In genomic region chr3:52278510-52279069, GRCh38 we compare ENCODE assay signal across 8 cellular contexts. TPM values are rescaled to one million over a fixed set of nuclear protein-coding genes. Genes with fewer than 3 reads are reported as not detected.
DNase-seq lines count a peak whose midpoint lies in the region; ATAC-seq lines count a peak whose summit lies in the region.

TSS of gene WDR82 (minus strand) at chr3:52278649. CDS start at chr3:52278361, 288 bp downstream.

- H3K4me1 ChIP-seq in right cardiac atrium (ENCODE audit: control insufficient read depth, insufficient read depth, low read length) (peaks cover 8% of the 10 kb centered on the region), aorta (ENCODE audit: control insufficient read depth in 1 of 2, insufficient read depth in 2 of 2, low read length in 2 of 2) (peaks cover 0 to 2% of the 10 kb centered on the region in 2 donors)

- H3K27me3 ChIP-seq in right cardiac atrium (ENCODE audit: control insufficient read depth, insufficient read depth) (no peaks in the 10 kb centered on the region), aorta (ENCODE audit: control insufficient read depth in 1 of 2, insufficient read depth in 2 of 2, low read length in 1 of 2) (peaks cover 0 to 1% of the 10 kb centered on the region in 2 donors)

- peaks cover 0 to 1% of the 10 kb centered on the region in 2 donors for H3K36me3 ChIP-seq in aorta (ENCODE audit: control insufficient read depth in 1 of 2, insufficient read depth in 2 of 2, low read length in 1 of 2)

- ATAC-seq in GM18499 (IDR thresholded peaks at IDR 0.05; ENCODE audit: insufficient read depth, unreplicated experiment) (peak; percentile 41), HG02938 (IDR thresholded peaks at IDR 0.05; ENCODE audit: unreplicated experiment) (peak; percentile 71), right cardiac atrium (peak; percentile 95 to 97), aorta (ENCODE audit: low FRiP score) (peak; percentile 98)

- H3K4me3 ChIP-seq in right cardiac atrium (ENCODE audit: low read length), result peak within 1 kb of the TSS; percentile 84
- peak within 1 kb of the TSS; percentile 61 to 98 for H3K4me3 ChIP-seq in aorta (ENCODE audit: low read length in 2 of 2)

- DNase-seq in NCI-H1694 treated with DMSO at 0.1 percent for 48 hours (lab: John Stamatoyannopoulos, UW), result peak; percentile 53
- peak; percentile 77 to 98 (median 94) for DNase-seq in anterior cingulate cortex (lab: John Stamatoyannopoulos, UW)
- DNase-seq in right cardiac atrium, result peak; percentile 98 to 100 (median 99)
- DNase-seq in renal cortical epithelial cell (ENCODE audit: low read depth), result peak; percentile 66
- peak; percentile 98 to 100 for DNase-seq in aorta

- peak within 1 kb of the TSS; percentile 95 for H3K27ac ChIP-seq in right cardiac atrium (ENCODE audit: low read length)
- H3K27ac ChIP-seq in aorta (ENCODE audit: low read depth in 1 of 2, low read length in 2 of 2), result peak within 1 kb of the TSS; percentile 50 to 99

- intact Hi-C loops in T-helper 2 cell treated with Interferon-gamma antibody and Interleukin-4, amounts not matched to agents 100 ng/mL and 5 ng/mL, for 36 hours (cut with micrococcal nuclease), result loop anchor here (1.0 to 10.0 kb wide), 6 partner anchors 10 to 256 kb away; partner anchors contain the start of genes DUSP7, NT5DC2, POC1A and TWF2
- intact Hi-C loops in right cardiac atrium (cut with DNase I), result loop anchor here in 2 of 4 donors (5.0 to 10.0 kb wide), 2 partner anchors 46 to 274 kb away; no protein-coding TSS in a partner anchor
- intact Hi-C loops in aorta (cut with DNase I), result loop anchor here in 1 of 2 donors (5.0 kb wide), 1 partner anchor 41 kb away; the partner anchor contains the start of gene TWF2

- under 1% methylated on average over 58 of the region's 58 CpGs for WGBS in right cardiac atrium
- 0% methylated on average over 57 to 58 of the region's 58 CpGs for WGBS in aorta, 2 donors

- no peaks in the 10 kb centered on the region for H3K9me3 ChIP-seq in right cardiac atrium (ENCODE audit: control insufficient read depth, low read length)
- H3K9me3 ChIP-seq in aorta (ENCODE audit: control insufficient read depth, low read length), result no peaks in the 10 kb centered on the region

RNA-seq across cellular contexts. Expression of gene WDR82, which starts in this region (rescaled TPM):
- total RNA-seq in T-helper 2 cell treated with Interferon-gamma antibody and Interleukin-4, amounts not matched to agents 100 ng/mL and 5 ng/mL, for 36 hours, result 127 and 129 TPM in 2 replicates
- total RNA-seq in right cardiac atrium (10 to 100 TPM; 61.0 to 65.5 (median 63.2) TPM), renal cortical epithelial cell (73.5 and 90.8 TPM in 2 replicates), aorta (10 to 100 TPM; 58.1 to 72.4 TPM)
- polyA plus RNA-seq in right cardiac atrium (36.9 TPM), aorta (10 to 100 TPM; 27.9 to 31.6 TPM)

Comparison
In these comparisons a context has a peak if more than half of its experiments do, and no peak if none do; other contexts are left out.
1. Peak in every context shown above with its lines: DNase-seq, ATAC-seq, H3K4me3 ChIP-seq and H3K27ac ChIP-seq.
2. ATAC-seq: peak in every context shown above with its lines; median percentile 98 in aorta; 96 in right cardiac atrium; 71 in HG02938; 41 in GM18499.